ENCODE assay signal across 8 cellular contexts in genomic region chr10:77111611-77112550, GRCh38.
DNase-seq lines count a peak whose midpoint lies in the region; ATAC-seq and TF ChIP-seq lines count a peak whose summit lies in the region.

No MANE protein-coding gene starts in this region.

- H3K4ac ChIP-seq in mesendoderm (ENCODE audit: low read depth, low read length), result no peak overlapping the region

- no peak overlapping the region for H3K9ac ChIP-seq in endodermal cell (ENCODE audit: extremely low read depth, low read length, poor library complexity, severe bottlenecking)
- no peak overlapping the region for H3K9ac ChIP-seq in mesendoderm (ENCODE audit: low read length)

- no TSS peak for BruUV-seq in OCI-LY7 (replicated peaks; lab: Mats Ljungman, UMichigan)

- POLR2A ChIA-PET in OCI-LY7 (lab: Charles Lee), result no interaction called here

- no peak overlapping the region for H3K4me2 ChIP-seq in OCI-LY7 (ENCODE audit: low read length)
- no peak overlapping the region for H3K4me2 ChIP-seq in mesendoderm (ENCODE audit: low read length)

- H2AFZ ChIP-seq in OCI-LY7 (ENCODE audit: low read length), result no peak overlapping the region

- no peak overlapping the region for H2BK5ac ChIP-seq in mesendoderm (ENCODE audit: low read length)

- ATAC-seq in Right ventricle myocardium inferior (peak; percentile 71), HG03159 (IDR thresholded peaks at IDR 0.05; ENCODE audit: unreplicated experiment) (peak; percentile 77)
- ATAC-seq in activated T-helper 17 cell treated with anti-CD3 and anti-CD28 coated beads, Interleukin-2, amount 50 U/mL, for 72 hours (replicated peaks), result no peak

- no peaks in the 10 kb centered on the region for H3K79me1 ChIP-seq in mesendoderm (ENCODE audit: low read length)

- H3K56ac ChIP-seq in mesendoderm (ENCODE audit: low read length), result peak overlapping the region; percentile 22

- no peak overlapping the region for H4K8ac ChIP-seq in mesendoderm (ENCODE audit: low read depth, low read length)

- 45 to 49% methylated on average over 8 to 12 of the region's 12 CpGs for WGBS in endodermal cell (ENCODE audit: insufficient coverage in 1 of 2, insufficient read length in 1 of 2), 2 experiments
- WGBS in mesendoderm (ENCODE audit: extremely low coverage, insufficient coverage, low lambda C conversion rate), result no CpG with 5 or more reads among the region's 12 CpGs

- intact Hi-C loops in Right ventricle myocardium inferior (cut with DNase I) (no loop called here), cardiac septum (cut with DNase I) (loop anchor here (5.0 kb wide), 1 partner anchor 100 kb away; no protein-coding TSS in a partner anchor), OCI-LY7 (cut with micrococcal nuclease; ENCODE audit: unreplicated experiment) (no loop called here)

- peak overlapping the region; percentile 91 for H3K27ac Mint-ChIP-seq in endodermal cell
- no peak overlapping the region for H3K27ac Mint-ChIP-seq in activated T-helper 17 cell treated with anti-CD3 and anti-CD28 coated beads, Interleukin-2, amount 50 U/mL, for 72 hours

- no peaks in the 10 kb centered on the region for H3K27me3 Mint-ChIP-seq in endodermal cell (ENCODE audit: insufficient read depth)
- peaks cover 12% of the 10 kb centered on the region for H3K27me3 Mint-ChIP-seq in activated T-helper 17 cell treated with anti-CD3 and anti-CD28 coated beads, Interleukin-2, amount 50 U/mL, for 72 hours

- H3K23ac ChIP-seq in mesendoderm (ENCODE audit: low read length), result no peak overlapping the region

- H3K4me3 Mint-ChIP-seq in endodermal cell, result peak overlapping the region; percentile 19
- H3K4me3 Mint-ChIP-seq in activated T-helper 17 cell treated with anti-CD3 and anti-CD28 coated beads, Interleukin-2, amount 50 U/mL, for 72 hours, result no peak overlapping the region

- H4K20me1 ChIP-seq in OCI-LY7 (ENCODE audit: insufficient read depth, low read length), result no peaks in the 10 kb centered on the region

- no peak overlapping the region for H3K4me3 ChIP-seq in OCI-LY7 (ENCODE audit: low read depth, low read length, poor library complexity, severe bottlenecking)
- H3K4me3 ChIP-seq in endodermal cell (ENCODE audit: low read length), result no peak overlapping the region
- H3K4me3 ChIP-seq in mesendoderm (ENCODE audit: low read length), result no peak overlapping the region

- no peak overlapping the region for H2BK15ac ChIP-seq in mesendoderm (replicated peaks; ENCODE audit: low read depth)

- H3K18ac ChIP-seq in mesendoderm (ENCODE audit: low read length), result no peak overlapping the region

- no peaks in the 10 kb centered on the region for H3K36me3 ChIP-seq in OCI-LY7 (ENCODE audit: insufficient read depth, low read length)
- H3K36me3 ChIP-seq in endodermal cell (ENCODE audit: control insufficient read depth, insufficient read depth, low read length), result no peaks in the 10 kb centered on the region
- no peaks in the 10 kb centered on the region for H3K36me3 ChIP-seq in mesendoderm (ENCODE audit: control insufficient read depth, insufficient read depth, low read length)

- H3K9me3 Mint-ChIP-seq in endodermal cell, result no peaks in the 10 kb centered on the region
- H3K9me3 Mint-ChIP-seq in activated T-helper 17 cell treated with anti-CD3 and anti-CD28 coated beads, Interleukin-2, amount 50 U/mL, for 72 hours, result no peaks in the 10 kb centered on the region

- H3K79me2 ChIP-seq in OCI-LY7 (ENCODE audit: insufficient read depth, low read depth, low read length) (no peaks in the 10 kb centered on the region), mesendoderm (ENCODE audit: control insufficient read depth, insufficient read depth, low read length) (no peaks in the 10 kb centered on the region)

- H3K4me1 ChIP-seq in OCI-LY7 (ENCODE audit: insufficient read depth, low read length, poor library complexity, severe bottlenecking) (no peaks in the 10 kb centered on the region), endodermal cell (ENCODE audit: control insufficient read depth, insufficient read depth, low read length) (peaks cover 3% of the 10 kb centered on the region), mesendoderm (ENCODE audit: control insufficient read depth, low read depth, low read length) (no peaks in the 10 kb centered on the region)

- no peaks in the 10 kb centered on the region for H3K36me3 Mint-ChIP-seq in endodermal cell (ENCODE audit: low read depth)
- H3K36me3 Mint-ChIP-seq in activated T-helper 17 cell treated with anti-CD3 and anti-CD28 coated beads, Interleukin-2, amount 50 U/mL, for 72 hours (ENCODE audit: low read depth), result no peaks in the 10 kb centered on the region

- H3K27ac ChIP-seq in OCI-LY7 (ENCODE audit: low read depth, low read length, poor library complexity, severe bottlenecking), result no peak overlapping the region
- no peak overlapping the region for H3K27ac ChIP-seq in endodermal cell (ENCODE audit: low read depth, low read length)
- H3K27ac ChIP-seq in mesendoderm (ENCODE audit: low read depth, low read length), result no peak overlapping the region

- H4K5ac ChIP-seq in mesendoderm (ENCODE audit: low read length), result peak overlapping the region; percentile 78

- DNase-seq in Right ventricle myocardium inferior (ENCODE audit: missing footprints) (no peak), cardiac septum (ENCODE audit: low spot score) (no peak), OCI-LY7 (ENCODE audit: low spot score) (peak; percentile 33), endodermal cell (peak; percentile 76), mesendoderm (peak; percentile 76), SHP77 treated with DMSO at 0.1 percent for 48 hours (lab: John Stamatoyannopoulos, UW) (no peak)

- CTCF ChIA-PET in OCI-LY7 (lab: Charles Lee; ENCODE audit: unreplicated experiment), result no interaction called here

- no peaks in the 10 kb centered on the region for H3K9me2 ChIP-seq in OCI-LY7 (ENCODE audit: insufficient read depth, low read length)

- no peak overlapping the region for H2AK5ac ChIP-seq in mesendoderm (ENCODE audit: low read length)

- TF ChIP-seq CTCF in OCI-LY7 (conservative IDR thresholded peaks at IDR 0.05; ENCODE audit: low read length), result peak; percentile 87
- peak; percentile 93 for TF ChIP-seq CTCF in endodermal cell (conservative IDR thresholded peaks at IDR 0.05)

- H3K4me1 Mint-ChIP-seq in endodermal cell, result peaks cover 25% of the 10 kb centered on the region
- H3K4me1 Mint-ChIP-seq in activated T-helper 17 cell treated with anti-CD3 and anti-CD28 coated beads, Interleukin-2, amount 50 U/mL, for 72 hours, result no peaks in the 10 kb centered on the region

- H3K9me3 ChIP-seq in OCI-LY7 (ENCODE audit: low read length) (no peaks in the 10 kb centered on the region), endodermal cell (ENCODE audit: control insufficient read depth, low read length) (no peaks in the 10 kb centered on the region)

- H2BK120ac ChIP-seq in mesendoderm (ENCODE audit: low read depth, low read length), result no peak overlapping the region

- no peaks in the 10 kb centered on the region for H3K27me3 ChIP-seq in endodermal cell (ENCODE audit: control insufficient read depth, insufficient read depth, low read length, poor library complexity, severe bottlenecking)
- no peaks in the 10 kb centered on the region for H3K27me3 ChIP-seq in mesendoderm (ENCODE audit: insufficient read depth, low read length, poor library complexity)

Comparison
In these comparisons a context has a peak if more than half of its experiments do, and no peak if none do; other contexts are left out.
1. DNase-seq: peak in OCI-LY7 (single experiment), endodermal cell (single experiment) and mesendoderm (single experiment); none in Right ventricle myocardium inferior (single experiment), cardiac septum (single experiment) and SHP77 treated with DMSO at 0.1 percent for 48 hours (single experiment).